ENCODE assay signal across 8 cellular contexts in the genomic region with DNA sequence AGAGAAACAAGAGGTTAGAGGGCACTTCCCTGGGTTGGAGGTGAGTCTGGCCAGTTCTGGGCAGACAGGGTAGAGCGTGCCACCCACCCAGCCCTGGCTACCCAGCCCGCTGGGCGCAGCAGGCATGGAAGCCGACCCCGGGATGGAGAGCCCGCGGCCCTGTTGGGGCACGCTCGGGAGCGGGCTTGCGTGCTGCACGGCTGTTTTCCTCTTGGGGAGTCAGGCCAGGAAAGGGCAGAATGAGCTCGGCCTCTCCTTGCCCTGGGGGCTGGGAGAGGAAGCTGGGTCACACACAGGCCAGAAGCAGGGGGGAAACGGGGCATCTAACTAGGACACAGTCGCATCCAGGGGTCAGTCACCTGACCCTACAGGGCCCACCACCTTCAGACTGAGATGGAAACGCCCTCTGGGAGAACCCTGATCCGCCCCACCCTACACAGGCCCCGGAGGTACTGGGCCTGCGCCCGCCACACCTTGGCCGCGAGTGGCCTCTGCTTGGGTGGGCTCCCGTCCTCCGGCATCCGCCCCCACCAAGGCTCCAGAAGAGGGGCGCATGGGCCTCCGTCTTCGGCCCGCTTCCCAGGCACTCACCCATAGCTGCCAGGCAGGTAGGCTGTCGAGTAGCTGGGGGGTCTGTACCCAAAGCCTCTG. TPM values are rescaled to one million over a fixed set of nuclear protein-coding genes. Genes with fewer than 3 reads are reported as not detected.
DNase-seq lines count a peak whose midpoint lies in the region; ATAC-seq and TF ChIP-seq lines count a peak whose summit lies in the region.

No MANE protein-coding gene starts in this region.

- 35 to 44% methylated on average over 14 to 30 of the region's 30 CpGs for WGBS in tibial nerve, 2 donors

- DNase-seq in NT2/D1 (ENCODE audit: low read depth, low spot score) = no peak
- peak; percentile 42 for DNase-seq in epithelial cell of esophagus (ENCODE audit: low read depth)
- no peak for DNase-seq in mesothelial cell of epicardium (ENCODE audit: low spot score in 2 of 2, unreplicated experiment in 2 of 2)
- no peak for DNase-seq in tibial nerve (ENCODE audit: low spot score in 2 of 2)
- no peak for DNase-seq in NCI-H2227 treated with DMSO at 0.1 percent for 48 hours (lab: John Stamatoyannopoulos, UW)
- DNase-seq in T-helper 2 cell treated with Interferon-gamma antibody and Interleukin-4, amounts not matched to agents 5 μg/mL and 100 μg/mL, for 36 hours (ENCODE audit: low spot score) = no peak

- no peaks in the 10 kb centered on the region for H3K27me3 Mint-ChIP-seq in mesothelial cell of epicardium (ENCODE audit: low read depth)
- no peaks in the 10 kb centered on the region for H3K27me3 Mint-ChIP-seq in T-helper 2 cell treated with Interferon-gamma antibody and Interleukin-4, amounts not matched to agents 5 μg/mL and 100 μg/mL, for 36 hours (ENCODE audit: low read depth)

- H3K9me3 Mint-ChIP-seq in mesothelial cell of epicardium = no peaks in the 10 kb centered on the region
- no peaks in the 10 kb centered on the region for H3K9me3 Mint-ChIP-seq in T-helper 2 cell treated with Interferon-gamma antibody and Interleukin-4, amounts not matched to agents 5 μg/mL and 100 μg/mL, for 36 hours

- H3K9ac ChIP-seq in NT2/D1 (ENCODE audit: insufficient read length, low read depth) = peak overlapping the region; percentile 81

- peak overlapping the region; percentile 57 for H3K4me3 Mint-ChIP-seq in mesothelial cell of epicardium
- H3K4me3 Mint-ChIP-seq in T-helper 2 cell treated with Interferon-gamma antibody and Interleukin-4, amounts not matched to agents 5 μg/mL and 100 μg/mL, for 36 hours = no peak overlapping the region

- TF ChIP-seq CTCF in epithelial cell of esophagus (IDR thresholded peaks at IDR 0.05; ENCODE audit: insufficient read depth, low read depth, low read length, missing control alignments) (no peak), mesothelial cell of epicardium (IDR thresholded peaks at IDR 0.05; ENCODE audit: unreplicated experiment) (no peak), tibial nerve (IDR thresholded peaks at IDR 0.05) (no peak)

- H3K36me3 Mint-ChIP-seq in mesothelial cell of epicardium = peaks cover 22% of the 10 kb centered on the region
- H3K36me3 Mint-ChIP-seq in T-helper 2 cell treated with Interferon-gamma antibody and Interleukin-4, amounts not matched to agents 5 μg/mL and 100 μg/mL, for 36 hours (ENCODE audit: low read depth) = peaks cover 38% of the 10 kb centered on the region

- no peak for TF ChIP-seq POLR2A in tibial nerve (IDR thresholded peaks at IDR 0.05)

- peak overlapping the region; percentile 62 to 86 (median 70) for H3K27ac ChIP-seq in tibial nerve

- H3K4me3 ChIP-seq in NT2/D1 (ENCODE audit: insufficient read length, low read depth) (peak overlapping the region; percentile 50), epithelial cell of esophagus (ENCODE audit: low read length) (peak overlapping the region; percentile 94), tibial nerve (peak overlapping the region; percentile 35 to 71 (median 48))

- H3K27ac Mint-ChIP-seq in mesothelial cell of epicardium = no peak overlapping the region
- no peak overlapping the region for H3K27ac Mint-ChIP-seq in T-helper 2 cell treated with Interferon-gamma antibody and Interleukin-4, amounts not matched to agents 5 μg/mL and 100 μg/mL, for 36 hours

- ATAC-seq in HG02759 (IDR thresholded peaks at IDR 0.05; ENCODE audit: unreplicated experiment) (no peak), GM19397 (IDR thresholded peaks at IDR 0.05; ENCODE audit: unreplicated experiment) (no peak)

- peaks cover 29% of the 10 kb centered on the region for H3K4me1 Mint-ChIP-seq in mesothelial cell of epicardium
- H3K4me1 Mint-ChIP-seq in T-helper 2 cell treated with Interferon-gamma antibody and Interleukin-4, amounts not matched to agents 5 μg/mL and 100 μg/mL, for 36 hours (ENCODE audit: low read depth) = peaks cover 15% of the 10 kb centered on the region

- H3K27me3 ChIP-seq in NT2/D1 (ENCODE audit: insufficient read depth, insufficient read length) (no peaks in the 10 kb centered on the region), tibial nerve (no peaks in the 10 kb centered on the region)

- H3K4me1 ChIP-seq in NT2/D1 (ENCODE audit: insufficient read depth, insufficient read length) (peaks cover 14% of the 10 kb centered on the region), tibial nerve (peaks cover 0 to 47% (median 10%) of the 10 kb centered on the region in 4 donors)

- no peaks in the 10 kb centered on the region for H3K9me3 ChIP-seq in NT2/D1 (ENCODE audit: insufficient read depth, low read length)
- H3K9me3 ChIP-seq in tibial nerve = no peaks in the 10 kb centered on the region

- H3K36me3 ChIP-seq in NT2/D1 (ENCODE audit: insufficient read depth, insufficient read length, low read length) (peaks cover 58% of the 10 kb centered on the region), tibial nerve (peaks cover 2 to 50% (median 17%) of the 10 kb centered on the region in 3 donors)

- no peak for TF ChIP-seq EP300 in tibial nerve (IDR thresholded peaks at IDR 0.05)

RNA-seq across cellular contexts. Expression of gene SOX15, which starts 1.2 kb away (rescaled TPM):
- 2.0 to 2.3 TPM (median 2.1 TPM) in 3 replicates for total RNA-seq in mesothelial cell of epicardium
- 1 to 10 TPM; 3.1 to 6.9 (median 5.0) TPM for total RNA-seq in tibial nerve

RNA-seq across cellular contexts. Expression of gene MPDU1, which starts 5.0 kb away (rescaled TPM):
- total RNA-seq in mesothelial cell of epicardium = 44.8 to 45.5 TPM (median 45.5 TPM) in 3 replicates
- 100 to 1,000 TPM in 1 of 4 donors, 10 to 100 TPM in 3; 58.3 to 102 (median 66.2) TPM for total RNA-seq in tibial nerve

RNA-seq across cellular contexts. Expression of gene CD68, which starts 9.2 kb away (rescaled TPM):
- total RNA-seq in mesothelial cell of epicardium (0.44 to 0.86 TPM (median 0.78 TPM) in 3 replicates), tibial nerve (10 to 100 TPM; 19.3 to 65.7 (median 34.2) TPM)

RNA-seq across cellular contexts. Expression of gene FXR2, which starts 26.0 kb away (rescaled TPM):
- total RNA-seq in mesothelial cell of epicardium (43.2 to 44.5 TPM (median 43.4 TPM) in 3 replicates), tibial nerve (10 to 100 TPM; 34.7 to 39.4 (median 36.7) TPM)

RNA-seq across cellular contexts. Expression of gene SENP3, which starts 27.0 kb away (rescaled TPM):
- total RNA-seq in mesothelial cell of epicardium (50.3 to 55.9 TPM (median 51.5 TPM) in 3 replicates), tibial nerve (10 to 100 TPM; 54.3 to 75.4 (median 59.0) TPM)

Comparison
In these comparisons a context has a peak if more than half of its experiments do, and no peak if none do; other contexts are left out.
1. RNA of gene CD68, which starts 9.2 kb away (total RNA-seq): 19.3 to 65.7 TPM in tibial nerve; 0.44 to 0.86 TPM in mesothelial cell of epicardium; every median in the first group is over 10 times any median in the second.
2. Peak in every context shown above with its lines, with median percentiles within 50 percentile points of each other: H3K4me3 ChIP-seq.